ENCODE assay signal across 24 cellular contexts in the genomic region with DNA sequence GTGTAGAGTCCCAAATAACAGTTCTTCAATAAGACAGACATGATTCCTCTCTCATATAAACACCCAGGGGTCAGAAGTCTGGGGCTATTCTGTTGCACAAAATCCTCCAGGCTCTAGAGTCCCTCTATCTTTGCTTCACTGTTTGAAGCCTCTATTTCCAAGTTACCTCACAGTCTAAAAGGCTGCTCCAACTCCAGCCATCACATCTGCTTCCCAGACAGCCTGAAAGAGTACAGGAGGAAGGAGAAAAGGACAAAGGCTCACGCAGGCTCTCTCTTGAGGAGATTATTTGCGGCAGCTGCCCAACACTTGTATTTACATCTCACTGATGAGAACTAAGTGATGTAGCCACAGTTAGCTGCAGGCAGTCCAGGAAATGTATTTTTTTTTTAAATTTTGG.
"Had no signal": no experiment of that assay in that cellular context is flagged by ENCODE, and none has a peak within 500 bp of the region (broad histone marks: within the 10 kb centered on the region; RNA-seq: fewer than 3 reads in every experiment).

No MANE protein-coding gene starts in this region.

- H3K9me3 Mint-ChIP-seq: memory B cell; mesothelial cell of epicardium; stimulated activated effector memory CD8-positive, alpha-beta T cell treated with anti-CD3 and anti-CD28 coated beads, Interleukin-12 subunit alpha, Interleukin-12 subunit beta, amount 100 ng/mL, for 72 hours had no signal

- ATAC-seq: mucosa of descending colon; naive thymus-derived CD8-positive, alpha-beta T cell; psoas muscle; right cardiac atrium; stimulated activated effector memory CD8-positive, alpha-beta T cell treated with anti-CD3 and anti-CD28 coated beads, Interleukin-12 subunit alpha, Interleukin-12 subunit beta, amount 100 ng/mL, for 72 hours; stimulated activated naive CD8-positive, alpha-beta T cell treated with anti-CD3 and anti-CD28 coated beads, Interleukin-15, Interleukin-2, amounts not matched to agents 100 U/mL and 50 U/mL, for 24 hours had no signal

- H3K27ac Mint-ChIP-seq: memory B cell; mesothelial cell of epicardium; nephron progenitor cell; stimulated activated effector memory CD8-positive, alpha-beta T cell treated with anti-CD3 and anti-CD28 coated beads, Interleukin-12 subunit alpha, Interleukin-12 subunit beta, amount 100 ng/mL, for 72 hours had no signal

- H3K4me3 Mint-ChIP-seq: mesothelial cell of epicardium, nephron progenitor cell had no signal

- H3K27ac ChIP-seq: ovary, psoas muscle, testis, tibial artery had no signal

- H3K36me3 ChIP-seq: ovary, tibial artery, upper lobe of left lung had no signal

- DNase-seq: dorsolateral prefrontal cortex; effector CD4-positive, alpha-beta T cell; head of caudate nucleus; nephron progenitor cell; occipital lobe; ovary; sigmoid colon; stimulated activated CD4-positive, alpha-beta T cell treated with anti-CD3 and anti-CD28 coated beads, Interleukin-2, amount 100 ng/mL, for 24 hours; stimulated activated CD4-positive, alpha-beta T cell treated with anti-CD3 and anti-CD28 coated beads, Interleukin-4, amount 100 ng/mL, for 24 hours; stimulated activated naive CD8-positive, alpha-beta T cell treated with anti-CD3 and anti-CD28 coated beads, Interleukin-15, Interleukin-2, amounts not matched to agents 100 U/mL and 50 U/mL, for 24 hours; substantia nigra; testis; upper lobe of left lung had no signal

- H3K4me3 ChIP-seq: dorsolateral prefrontal cortex, lung, mucosa of descending colon, ovary, psoas muscle, sigmoid colon, testis, tibial artery, upper lobe of left lung had no signal

- H3K9me3 ChIP-seq: mucosa of descending colon, ovary, psoas muscle, sigmoid colon, testis, tibial artery, upper lobe of left lung had no signal

- H3K36me3 Mint-ChIP-seq: memory B cell, mesothelial cell of epicardium had no signal

- FAIRE-seq: frontal cortex, keratinocyte had no signal

- H3K27me3 ChIP-seq: ovary, testis had no signal
